2 cellular contexts compared by ENCODE assay signal in genomic region chr21:18522181-18522771, GRCh38.
TF ChIP-seq lines count a peak whose summit lies in the region.

No MANE protein-coding gene starts in this region.

TF ChIP-seq in K562, 482 proteins besides CTCF, POLR2A, EP300 and RAD21:
- TF ChIP-seq NCOA4 (IDR thresholded peaks at IDR 0.05; ENCODE audit: partially characterized antibody) (no peak), PHF21A (IDR thresholded peaks at IDR 0.05; ENCODE audit: borderline replicate concordance, low read depth) (no peak), ZNF431 (CRISPR knock-in tag; IDR thresholded peaks at IDR 0.05) (no peak), THAP12 (CRISPR knock-in tag; IDR thresholded peaks at IDR 0.05) (no peak), ZNF41 (CRISPR knock-in tag; conservative IDR thresholded peaks at IDR 0.05) (no peak), ZNF668 (CRISPR knock-in tag; IDR thresholded peaks at IDR 0.05) (no peak), KLF6 (CRISPR knock-in tag; IDR thresholded peaks at IDR 0.05; ENCODE audit: borderline replicate concordance) (no peak), TCF7 (IDR thresholded peaks at IDR 0.05; ENCODE audit: borderline replicate concordance) (no peak), NCOA2 (IDR thresholded peaks at IDR 0.05; ENCODE audit: partially characterized antibody in 2 of 2) (no peak), RNF2 (IDR thresholded peaks at IDR 0.05) (no peak), PBX2 (CRISPR knock-in tag; IDR thresholded peaks at IDR 0.05; ENCODE audit: low read depth) (no peak), PBX2 (tag; conservative IDR thresholded peaks at IDR 0.05; ENCODE audit: low read depth) (no peak), ZNF830 (CRISPR knock-in tag; IDR thresholded peaks at IDR 0.05) (no peak), SP2 (IDR thresholded peaks at IDR 0.05; ENCODE audit: extremely low read depth, low read depth, low read length, poor library complexity, severe bottlenecking) (no peak), RHOXF2B (CRISPR knock-in tag; conservative IDR thresholded peaks at IDR 0.05) (no peak), NCOA1 (IDR thresholded peaks at IDR 0.05; ENCODE audit: low read depth) (no peak), SMAD2 (IDR thresholded peaks at IDR 0.05; ENCODE audit: low read depth, low read length) (no peak)
- TF ChIP-seq, protein P1, sequence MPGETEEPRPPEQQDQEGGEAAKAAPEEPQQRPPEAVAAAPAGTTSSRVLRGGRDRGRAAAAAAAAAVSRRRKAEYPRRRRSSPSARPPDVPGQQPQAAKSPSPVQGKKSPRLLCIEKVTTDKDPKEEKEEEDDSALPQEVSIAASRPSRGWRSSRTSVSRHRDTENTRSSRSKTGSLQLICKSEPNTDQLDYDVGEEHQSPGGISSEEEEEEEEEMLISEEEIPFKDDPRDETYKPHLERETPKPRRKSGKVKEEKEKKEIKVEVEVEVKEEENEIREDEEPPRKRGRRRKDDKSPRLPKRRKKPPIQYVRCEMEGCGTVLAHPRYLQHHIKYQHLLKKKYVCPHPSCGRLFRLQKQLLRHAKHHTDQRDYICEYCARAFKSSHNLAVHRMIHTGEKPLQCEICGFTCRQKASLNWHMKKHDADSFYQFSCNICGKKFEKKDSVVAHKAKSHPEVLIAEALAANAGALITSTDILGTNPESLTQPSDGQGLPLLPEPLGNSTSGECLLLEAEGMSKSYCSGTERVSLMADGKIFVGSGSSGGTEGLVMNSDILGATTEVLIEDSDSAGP (CRISPR knock-in tag; IDR thresholded peaks at IDR 0.05): no peak
- TF ChIP-seq, protein P2, sequence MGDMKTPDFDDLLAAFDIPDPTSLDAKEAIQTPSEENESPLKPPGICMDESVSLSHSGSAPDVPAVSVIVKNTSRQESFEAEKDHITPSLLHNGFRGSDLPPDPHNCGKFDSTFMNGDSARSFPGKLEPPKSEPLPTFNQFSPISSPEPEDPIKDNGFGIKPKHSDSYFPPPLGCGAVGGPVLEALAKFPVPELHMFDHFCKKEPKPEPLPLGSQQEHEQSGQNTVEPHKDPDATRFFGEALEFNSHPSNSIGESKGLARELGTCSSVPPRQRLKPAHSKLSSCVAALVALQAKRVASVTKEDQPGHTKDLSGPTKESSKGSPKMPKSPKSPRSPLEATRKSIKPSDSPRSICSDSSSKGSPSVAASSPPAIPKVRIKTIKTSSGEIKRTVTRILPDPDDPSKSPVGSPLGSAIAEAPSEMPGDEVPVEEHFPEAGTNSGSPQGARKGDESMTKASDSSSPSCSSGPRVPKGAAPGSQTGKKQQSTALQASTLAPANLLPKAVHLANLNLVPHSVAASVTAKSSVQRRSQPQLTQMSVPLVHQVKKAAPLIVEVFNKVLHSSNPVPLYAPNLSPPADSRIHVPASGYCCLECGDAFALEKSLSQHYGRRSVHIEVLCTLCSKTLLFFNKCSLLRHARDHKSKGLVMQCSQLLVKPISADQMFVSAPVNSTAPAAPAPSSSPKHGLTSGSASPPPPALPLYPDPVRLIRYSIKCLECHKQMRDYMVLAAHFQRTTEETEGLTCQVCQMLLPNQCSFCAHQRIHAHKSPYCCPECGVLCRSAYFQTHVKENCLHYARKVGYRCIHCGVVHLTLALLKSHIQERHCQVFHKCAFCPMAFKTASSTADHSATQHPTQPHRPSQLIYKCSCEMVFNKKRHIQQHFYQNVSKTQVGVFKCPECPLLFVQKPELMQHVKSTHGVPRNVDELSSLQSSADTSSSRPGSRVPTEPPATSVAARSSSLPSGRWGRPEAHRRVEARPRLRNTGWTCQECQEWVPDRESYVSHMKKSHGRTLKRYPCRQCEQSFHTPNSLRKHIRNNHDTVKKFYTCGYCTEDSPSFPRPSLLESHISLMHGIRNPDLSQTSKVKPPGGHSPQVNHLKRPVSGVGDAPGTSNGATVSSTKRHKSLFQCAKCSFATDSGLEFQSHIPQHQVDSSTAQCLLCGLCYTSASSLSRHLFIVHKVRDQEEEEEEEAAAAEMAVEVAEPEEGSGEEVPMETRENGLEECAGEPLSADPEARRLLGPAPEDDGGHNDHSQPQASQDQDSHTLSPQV (IDR thresholded peaks at IDR 0.05): no peak

TF ChIP-seq in neural cell, 6 proteins besides CTCF, POLR2A, EP300 and RAD21:
- TF ChIP-seq REST (IDR thresholded peaks at IDR 0.05; ENCODE audit: borderline replicate concordance) (no peak), SMC3 (conservative IDR thresholded peaks at IDR 0.05; ENCODE audit: poor library complexity) (peak; percentile 82), POLR2AphosphoS5 (IDR thresholded peaks at IDR 0.05) (no peak), EZH2 (IDR thresholded peaks at IDR 0.05; ENCODE audit: borderline replicate concordance, insufficient read depth, low read length, poor library complexity, severe bottlenecking) (no peak)
